Comparison of ENCODE assay signal across 8 cellular contexts in genomic region chr11:841981-842369, GRCh38. TPM values are rescaled to one million over a fixed set of nuclear protein-coding genes. Genes with fewer than 3 reads are reported as not detected.
DNase-seq lines count a peak whose midpoint lies in the region; ATAC-seq and TF ChIP-seq lines count a peak whose summit lies in the region.

No MANE protein-coding gene starts in this region.

- H2AFZ ChIP-seq in PC-9 (no peak overlapping the region), osteoblast (ENCODE audit: low read length) (no peak overlapping the region)

- TF ChIP-seq CTCF in PC-9 (conservative IDR thresholded peaks at IDR 0.05) = no peak
- TF ChIP-seq CTCF in epithelial cell of proximal tubule (conservative IDR thresholded peaks at IDR 0.05; ENCODE audit: low read depth, low read length) = no peak
- TF ChIP-seq CTCF in osteoblast (IDR thresholded peaks at IDR 0.05; ENCODE audit: extremely low read depth, low read depth, low read length) = no peak
- TF ChIP-seq CTCF in GM10248 (IDR thresholded peaks at IDR 0.05; ENCODE audit: control extremely low read depth, extremely low read depth, low read depth, missing control alignments) = no peak

- H4K20me1 ChIP-seq in BLaER1 (peaks cover 72% of the 10 kb centered on the region), PC-9 (ENCODE audit: insufficient read depth) (peaks cover 18% of the 10 kb centered on the region), osteoblast (ENCODE audit: insufficient read depth, low read length) (peaks cover 49% of the 10 kb centered on the region)

- H3K9me2 ChIP-seq in PC-9 (ENCODE audit: insufficient read depth) = no peaks in the 10 kb centered on the region

- DNase-seq in PC-9 (no peak), epithelial cell of proximal tubule (ENCODE audit: low read depth) (no peak), osteoblast (ENCODE audit: insufficient read length, low spot score, missing footprints) (no peak), ureter (ENCODE audit: low spot score) (no peak), GM10248 (ENCODE audit: extremely low spot score) (no peak), NCI-H2107 treated with DMSO at 0.1 percent for 48 hours (lab: John Stamatoyannopoulos, UW; ENCODE audit: unreplicated experiment) (no peak)

- H3K36me3 ChIP-seq in BLaER1 (peaks cover 41% of the 10 kb centered on the region), PC-9 (ENCODE audit: low read depth) (no peaks in the 10 kb centered on the region), osteoblast (ENCODE audit: insufficient read depth, low read length) (peaks cover 42% of the 10 kb centered on the region)

- BruUV-seq in PC-9 (replicated peaks; lab: Mats Ljungman, UMichigan) = TSS peak; percentile 66

- ATAC-seq in GM21717 (IDR thresholded peaks at IDR 0.05; ENCODE audit: unreplicated experiment) = peak; percentile 24

- H3K4me3 ChIP-seq in BLaER1 (peak overlapping the region; percentile 82), PC-9 (peak overlapping the region; percentile 78), epithelial cell of proximal tubule (ENCODE audit: low read depth, low read length) (peak overlapping the region; percentile 98), osteoblast (ENCODE audit: insufficient read depth, low read length) (peak overlapping the region; percentile 97)

- H3K79me2 ChIP-seq in PC-9 (ENCODE audit: low read depth) (peaks cover 20% of the 10 kb centered on the region), osteoblast (ENCODE audit: insufficient read depth, low read length) (peaks cover 84% of the 10 kb centered on the region)

- H3K27ac ChIP-seq in BLaER1 (peak overlapping the region; percentile 100), PC-9 (peak overlapping the region; percentile 19; the same call in 1 of the 2 replicates), osteoblast (ENCODE audit: low read depth, low read length) (peak overlapping the region; percentile 85)

- H3K27me3 ChIP-seq in BLaER1 = no peaks in the 10 kb centered on the region
- H3K27me3 ChIP-seq in PC-9 (ENCODE audit: insufficient read depth, low read depth) = no peaks in the 10 kb centered on the region
- no peaks in the 10 kb centered on the region for H3K27me3 ChIP-seq in osteoblast (ENCODE audit: insufficient read depth, low read length)

- peaks cover 54% of the 10 kb centered on the region for H3K4me1 ChIP-seq in BLaER1
- peaks cover 20% of the 10 kb centered on the region for H3K4me1 ChIP-seq in PC-9 (replicated peaks; ENCODE audit: insufficient read depth)
- peaks cover 33% of the 10 kb centered on the region for H3K4me1 ChIP-seq in osteoblast (ENCODE audit: insufficient read depth, low read length)

- CTCF ChIA-PET in PC-9 (lab: Charles Lee) (no interaction called here), GM10248 (lab: Yijun Ruan, JAX) (interaction anchor here (0.8 to 1.7 kb wide), 2 partner anchors 17 to 29 kb away, joined by 4 read pairs; no protein-coding TSS in a partner anchor)

- peaks cover 16% of the 10 kb centered on the region; the same call in 1 of the 2 replicates for H3F3A ChIP-seq in PC-9 (ENCODE audit: insufficient read depth, low read depth)

- H3K9ac ChIP-seq in BLaER1 = peak overlapping the region; percentile 98

- peak overlapping the region; percentile 98 for H3K4me2 ChIP-seq in BLaER1
- H3K4me2 ChIP-seq in PC-9 = peak overlapping the region; percentile 83
- peak overlapping the region; percentile 96 for H3K4me2 ChIP-seq in osteoblast (ENCODE audit: insufficient read depth, low read length)

- intact Hi-C loops in PC-9 (cut with micrococcal nuclease; ENCODE audit: unreplicated experiment) = loop anchor here (2.0 to 5.0 kb wide), 2 partner anchors 35 to 209 kb away; partner anchors contain the start of genes PIDD1 and RPLP2

- no peaks in the 10 kb centered on the region for H3K9me3 ChIP-seq in BLaER1
- no peaks in the 10 kb centered on the region for H3K9me3 ChIP-seq in PC-9 (ENCODE audit: insufficient read depth, low read depth)
- no peaks in the 10 kb centered on the region for H3K9me3 ChIP-seq in osteoblast (ENCODE audit: low read depth, low read length)

- POLR2A ChIA-PET in PC-9 (lab: Charles Lee; ENCODE audit: unreplicated experiment) = no interaction called here
- POLR2A ChIA-PET in GM10248 (lab: Yijun Ruan, JAX) = interaction anchor here (0.9 to 1.5 kb wide), 2 partner anchors 9 to 13 kb away, joined by 4 to 7 read pairs; partner anchors contain the start of gene CD151

RNA-seq across cellular contexts. Expression of gene POLR2L, which starts 0.4 kb away (rescaled TPM):
- 87.4 and 99.7 TPM in 2 replicates for total RNA-seq in PC-9 (2021)
- 166 and 213 TPM in 2 replicates for total RNA-seq in epithelial cell of proximal tubule
- total RNA-seq in osteoblast = 47.4 and 60.8 TPM in 2 replicates
- 112 TPM for total RNA-seq in ureter

RNA-seq across cellular contexts. Expression of gene TSPAN4, which starts 0.7 kb away (rescaled TPM):
- total RNA-seq in PC-9 (2021) (30.4 and 43.6 TPM in 2 replicates), epithelial cell of proximal tubule (118 and 188 TPM in 2 replicates), osteoblast (168 and 186 TPM in 2 replicates), ureter (47.2 TPM)

RNA-seq across cellular contexts. Expression of gene CD151, which starts 9.2 kb away (rescaled TPM):
- 184 and 199 TPM in 2 replicates for total RNA-seq in PC-9 (2021)
- 538 and 626 TPM in 2 replicates for total RNA-seq in epithelial cell of proximal tubule
- 366 and 416 TPM in 2 replicates for total RNA-seq in osteoblast
- 241 TPM for total RNA-seq in ureter

RNA-seq across cellular contexts. Expression of gene CRACR2B, which starts 14.3 kb away (rescaled TPM):
- total RNA-seq in PC-9 (2021) (17.5 and 21.2 TPM in 2 replicates), epithelial cell of proximal tubule (21.0 and 55.7 TPM in 2 replicates), osteoblast (0.59 and 0.72 TPM in 2 replicates), ureter (45.8 TPM)

RNA-seq across cellular contexts. Expression of gene PNPLA2, which starts 23.3 kb away (rescaled TPM):
- total RNA-seq in PC-9 (2021) (137 and 142 TPM in 2 replicates), epithelial cell of proximal tubule (19.1 and 34.7 TPM in 2 replicates), osteoblast (32.1 and 32.6 TPM in 2 replicates), ureter (118 TPM)

Comparison
In these comparisons a context has a peak if more than half of its experiments do, and no peak if none do; other contexts are left out.
1. H3K27ac ChIP-seq: peak in every context shown above with its lines; median percentile 100 in BLaER1; 85 in osteoblast; 19 in PC-9.